ENCODE assay signal across 2 cellular contexts in genomic region chr2:236103981-236104380, GRCh38.
A peak's percentile ranks its signal among the peaks of the same experiment; 100 is the strongest.
TF ChIP-seq lines count a peak whose summit lies in the region.

No MANE protein-coding gene starts in this region.

TF ChIP-seq in H1, 55 proteins besides CTCF, POLR2A, EP300 and RAD21:
- no peak for TF ChIP-seq ATF2 (IDR thresholded peaks at IDR 0.05; ENCODE audit: low read length)
- no peak for TF ChIP-seq TCF12 (IDR thresholded peaks at IDR 0.05; ENCODE audit: low read depth, low read length)
- TF ChIP-seq JUND (IDR thresholded peaks at IDR 0.05; ENCODE audit: low read length): no peak
- TF ChIP-seq HDAC2 (IDR thresholded peaks at IDR 0.05; ENCODE audit: borderline replicate concordance in 1 of 2, low read depth in 2 of 2, low read length in 2 of 2): no peak
- no peak for TF ChIP-seq SIX5 (IDR thresholded peaks at IDR 0.05; ENCODE audit: low read depth, low read length)

TF ChIP-seq in HepG2, 621 proteins besides CTCF, POLR2A, EP300 and RAD21:
- TF ChIP-seq UBTF (CRISPR knock-in tag; IDR thresholded peaks at IDR 0.05) (no peak), ZNF687 (CRISPR knock-in tag; IDR thresholded peaks at IDR 0.05) (peak; percentile 23)
TF ChIP-seq in HepG2: peak in this region for 1.
